8 cellular contexts compared by ENCODE assay signal in the genomic region with DNA sequence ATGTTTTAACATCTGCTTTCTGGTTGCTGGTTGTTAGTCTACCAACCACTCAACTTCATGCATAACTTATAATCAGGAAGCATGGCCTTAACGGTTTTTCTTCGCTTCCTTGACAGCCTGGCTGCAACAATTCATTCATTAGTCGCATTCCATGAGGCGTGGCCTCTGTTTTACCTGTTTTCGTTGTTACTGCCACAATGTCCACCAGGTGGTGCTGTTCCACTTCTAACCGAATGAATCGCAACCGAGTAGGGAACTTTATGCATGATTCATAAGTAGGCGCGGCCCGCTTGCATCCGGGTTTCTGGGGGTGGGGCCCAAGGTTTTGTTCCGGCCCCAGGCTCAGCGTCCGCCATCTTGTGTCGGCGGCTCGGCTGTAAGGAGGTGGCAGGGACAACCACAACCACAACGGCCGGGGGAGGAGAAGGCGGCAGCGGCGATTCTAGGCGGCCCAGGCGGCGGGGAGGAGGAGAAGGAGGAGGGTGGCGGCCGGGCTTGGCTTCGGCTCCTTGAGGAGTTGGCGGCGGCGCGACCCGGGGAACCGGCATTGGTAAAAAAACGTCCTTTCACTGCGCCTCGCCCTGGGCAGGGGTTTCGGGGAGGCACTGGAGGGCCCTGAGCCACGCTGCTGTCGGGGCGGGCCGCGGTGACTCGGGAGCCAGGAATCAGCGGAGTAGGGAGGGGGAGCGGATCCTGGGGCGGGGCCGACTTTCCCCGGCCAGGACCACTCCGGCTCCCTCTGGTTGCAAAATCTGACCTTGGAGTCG. TPM values are rescaled to one million over a fixed set of nuclear protein-coding genes. Genes with fewer than 3 reads are reported as not detected.
DNase-seq lines count a peak whose midpoint lies in the region; ATAC-seq and TF ChIP-seq lines count a peak whose summit lies in the region.

A gene (plus strand): TSS at position 355 of the 767 bp plus-strand sequence. CDS start 4,974 bp downstream, outside the sequence.

- peak within 1 kb of the TSS; percentile 94 for H3K27ac ChIP-seq in parathyroid adenoma
- peak within 1 kb of the TSS; percentile 86 to 98 (median 97) for H3K27ac ChIP-seq in tibial nerve

- H3K9me3 ChIP-seq in parathyroid adenoma (ENCODE audit: control insufficient read depth, low read length): no peaks in the 10 kb centered on the region
- no peaks in the 10 kb centered on the region for H3K9me3 ChIP-seq in tibial nerve

- peak within 1 kb of the TSS; percentile 77 for H2AFZ ChIP-seq in parathyroid adenoma

- H3K4me3 ChIP-seq in GM12865 (ENCODE audit: low read depth, low read length) (peak within 1 kb of the TSS; percentile 80), parathyroid adenoma (ENCODE audit: low read depth, low read length) (peak within 1 kb of the TSS; percentile 75), tibial nerve (peak within 1 kb of the TSS; percentile 72 to 83 (median 78))

- ATAC-seq in HG02759 (IDR thresholded peaks at IDR 0.05; ENCODE audit: unreplicated experiment): peak; percentile 70

- H3K36me3 ChIP-seq in parathyroid adenoma (ENCODE audit: control insufficient read depth, insufficient read depth, low read length) (no peaks in the 10 kb centered on the region), tibial nerve (peaks cover 0 to 5% (median under 1%) of the 10 kb centered on the region in 3 donors)

- peaks cover 15% of the 10 kb centered on the region for H3K79me2 ChIP-seq in parathyroid adenoma

- H3K9ac ChIP-seq in parathyroid adenoma: peak within 1 kb of the TSS; percentile 92

- peak; percentile 72 to 90 for TF ChIP-seq POLR2A in tibial nerve (IDR thresholded peaks at IDR 0.05)

- peak within 1 kb of the TSS; percentile 78 for H3K4me2 ChIP-seq in parathyroid adenoma (ENCODE audit: low read length)

- peak; percentile 96 for DNase-seq in GM12865 (ENCODE audit: low read depth)
- peak; percentile 97 to 100 (median 98) for DNase-seq in NCI-H1417 (lab: John Stamatoyannopoulos, UW)
- peak; percentile 48 to 78 for DNase-seq in SW 1271 (lab: John Stamatoyannopoulos, UW)
- peak; percentile 75 for DNase-seq in activated naive CD8-positive, alpha-beta T cell treated with anti-CD3 and anti-CD28 coated beads, Interleukin-2, amount 50 U/mL, for 16 hours (ENCODE audit: low read depth, low spot score)
- DNase-seq in head of caudate nucleus: peak; percentile 87 to 99 (median 97)
- peak; percentile 85 to 95 for DNase-seq in tibial nerve (ENCODE audit: low spot score in 2 of 2)

- peak; percentile 50 for TF ChIP-seq CTCF in GM12865 (IDR thresholded peaks at IDR 0.05; ENCODE audit: insufficient read depth, low read depth, low read length, missing control alignments)
- peak; percentile 75 for TF ChIP-seq CTCF in parathyroid adenoma (IDR thresholded peaks at IDR 0.05)
- peak; percentile 51 to 96 (median 83) for TF ChIP-seq CTCF in tibial nerve (IDR thresholded peaks at IDR 0.05)

- H3K4me1 ChIP-seq in parathyroid adenoma (peaks cover 2% of the 10 kb centered on the region), tibial nerve (peaks cover 0 to 60% (median 22%) of the 10 kb centered on the region in 4 donors)

- 0 to 1% methylated on average over 8 to 49 of the region's 52 CpGs for WGBS in tibial nerve, 2 donors

- intact Hi-C loops in head of caudate nucleus (cut with DNase I): loop anchor here (2.0 to 5.0 kb wide), 2 partner anchors 189 to 329 kb away; no protein-coding TSS in a partner anchor

- H3K27me3 ChIP-seq in parathyroid adenoma (ENCODE audit: control insufficient read depth, insufficient read depth, low read length): no peaks in the 10 kb centered on the region
- peaks cover 0 to 3% of the 10 kb centered on the region in 2 donors for H3K27me3 ChIP-seq in tibial nerve

- TF ChIP-seq EP300 in tibial nerve (IDR thresholded peaks at IDR 0.05): peak; percentile 75 to 92

RNA-seq across cellular contexts. Expression of the gene that starts here (rescaled TPM):
- 100 to 1,000 TPM; 124 to 168 (median 144) TPM for total RNA-seq in tibial nerve

Comparison
In these comparisons a context has a peak if more than half of its experiments do, and no peak if none do; other contexts are left out.
1. Peak in every context shown above with its lines: DNase-seq, ATAC-seq, H3K4me3 ChIP-seq and H3K27ac ChIP-seq.